Comparison of ENCODE assay signal across 29 cellular contexts in the genomic region with DNA sequence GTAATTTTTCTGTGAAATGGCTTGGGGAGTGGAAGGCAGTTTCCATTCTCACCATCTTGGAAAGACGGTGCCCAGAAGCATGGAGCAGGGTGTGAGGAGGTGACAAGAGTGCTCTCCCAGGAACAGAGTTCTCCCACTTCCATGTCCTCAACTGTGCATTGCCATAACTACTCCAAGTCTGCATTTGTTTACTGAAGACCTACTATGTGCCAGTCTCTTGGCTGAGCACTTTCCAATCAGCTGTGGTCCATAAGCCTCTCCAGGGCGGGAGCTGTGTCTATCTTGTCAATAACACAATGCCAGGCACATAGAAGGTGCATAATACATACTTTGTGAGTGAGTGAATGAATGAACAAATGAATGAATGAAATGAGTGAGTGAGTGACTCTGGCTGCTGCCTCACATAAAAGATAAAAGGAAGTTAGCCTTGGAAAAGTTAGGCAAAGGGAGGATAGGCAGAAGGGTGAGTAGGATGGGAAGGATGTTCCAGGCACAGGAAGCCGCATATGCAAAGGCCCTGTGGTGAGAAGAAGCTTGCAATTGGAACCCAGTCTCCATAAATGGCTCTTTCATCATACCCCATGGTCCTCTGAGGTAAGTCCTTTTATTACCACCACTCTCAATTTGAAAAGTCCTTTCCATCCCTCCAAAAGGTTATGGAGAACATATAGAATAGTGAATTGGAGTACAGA.
"Had no signal": no experiment of that assay in that cellular context is flagged by ENCODE, and none has a peak within 500 bp of the region (broad histone marks: within the 10 kb centered on the region; RNA-seq: fewer than 3 reads in every experiment).

No MANE protein-coding gene starts in this region.

- H3K4me1 ChIP-seq: ascending aorta had no signal

- H3K4me3 Mint-ChIP-seq: activated CD4-positive, alpha-beta memory T cell treated with anti-CD3 and anti-CD28 coated beads, Interleukin-2, amount 10 ng/mL, durations not matched to agents 7 days and 5 days; activated CD4-positive, alpha-beta T cell treated with anti-CD3 and anti-CD28 coated beads, Interleukin-2, amount 10 ng/mL, durations not matched to agents 7 days and 5 days; activated naive CD4-positive, alpha-beta T cell treated with anti-CD3 and anti-CD28 coated beads, Interleukin-2, amount 10 ng/mL, durations not matched to agents 7 days and 5 days; activated naive CD8-positive, alpha-beta T cell treated with anti-CD3 and anti-CD28 coated beads, Interleukin-2, amount 10 ng/mL, durations not matched to agents 7 days and 5 days; activated T-cell treated with anti-CD3 and anti-CD28 coated beads, Interleukin-2, amount 50 U/mL, for 24 hours; activated T-cell treated with anti-CD3 and anti-CD28 coated beads, Interleukin-2, amount 50 U/mL, for 72 hours; effector memory CD8-positive, alpha-beta T cell; WTC11 had no signal

- H3K27ac Mint-ChIP-seq: activated CD4-positive, alpha-beta memory T cell treated with anti-CD3 and anti-CD28 coated beads, Interleukin-2, amount 10 ng/mL, durations not matched to agents 7 days and 5 days; activated CD4-positive, alpha-beta T cell treated with anti-CD3 and anti-CD28 coated beads, Interleukin-2, amount 10 ng/mL, durations not matched to agents 7 days and 5 days; activated naive CD4-positive, alpha-beta T cell treated with anti-CD3 and anti-CD28 coated beads, Interleukin-2, amount 10 ng/mL, durations not matched to agents 7 days and 5 days; activated naive CD4-positive, alpha-beta T cell treated with anti-CD3 and anti-CD28 coated beads, Interleukin-2, amount 50 U/mL, for 72 hours; activated naive CD8-positive, alpha-beta T cell treated with anti-CD3 and anti-CD28 coated beads, Interleukin-2, amount 10 ng/mL, durations not matched to agents 7 days and 5 days; activated T-cell treated with anti-CD3 and anti-CD28 coated beads, Interleukin-2, amount 50 U/mL, for 24 hours; activated T-cell treated with anti-CD3 and anti-CD28 coated beads, Interleukin-2, amount 50 U/mL, for 72 hours; effector memory CD8-positive, alpha-beta T cell; WTC11 had no signal

- H3K9me3 ChIP-seq: ascending aorta had no signal

- H3K36me3 Mint-ChIP-seq: activated naive CD4-positive, alpha-beta T cell treated with anti-CD3 and anti-CD28 coated beads, Interleukin-2, amount 10 ng/mL, durations not matched to agents 7 days and 5 days; activated naive CD4-positive, alpha-beta T cell treated with anti-CD3 and anti-CD28 coated beads, Interleukin-2, amount 50 U/mL, for 72 hours; activated naive CD8-positive, alpha-beta T cell treated with anti-CD3 and anti-CD28 coated beads, Interleukin-2, amount 10 ng/mL, durations not matched to agents 7 days and 5 days; brain; WTC11 had no signal

- H3K36me3 ChIP-seq: ascending aorta had no signal

- H3K27me3 ChIP-seq: ascending aorta had no signal

- DNase-seq: activated CD4-positive, alpha-beta memory T cell treated with anti-CD3 and anti-CD28 coated beads, Interleukin-2, amount 10 ng/mL, durations not matched to agents 7 days and 5 days; activated CD4-positive, alpha-beta T cell treated with anti-CD3 and anti-CD28 coated beads for 1 hour; activated CD4-positive, alpha-beta T cell treated with anti-CD3 and anti-CD28 coated beads for 4 hours; activated CD4-positive, alpha-beta T cell treated with anti-CD3 and anti-CD28 coated beads, Interleukin-2, amount 10 ng/mL, durations not matched to agents 7 days and 5 days; activated CD4-positive, alpha-beta T cell treated with anti-CD3 and anti-CD28 coated beads, Interleukin-2, amount 50 U/mL, for 4 hours; activated CD8-positive, alpha-beta memory T cell treated with anti-CD3 and anti-CD28 coated beads, Interleukin-2, amount 50 U/mL, for 48 hours; activated gamma-delta T cell; activated naive CD4-positive, alpha-beta T cell; activated naive CD4-positive, alpha-beta T cell treated with anti-CD3 and anti-CD28 coated beads, Interleukin-2, amount 10 ng/mL, durations not matched to agents 7 days and 5 days; activated naive CD8-positive, alpha-beta T cell treated with anti-CD3 and anti-CD28 coated beads, Interleukin-2, amount 10 ng/mL, durations not matched to agents 7 days and 5 days; activated T-cell treated with anti-CD3 and anti-CD28 coated beads for 4 hours; activated T-cell treated with anti-CD3 and anti-CD28 coated beads, Interleukin-2, amount 50 U/mL, for 24 hours; activated T-cell treated with anti-CD3 and anti-CD28 coated beads, Interleukin-2, amount 50 U/mL, for 72 hours; cortex of kidney; dermis blood vessel endothelial cell; effector CD4-positive, alpha-beta T cell; effector memory CD8-positive, alpha-beta T cell; foreskin fibroblast; T-helper 2 cell had no signal

- H3K27me3 Mint-ChIP-seq: activated CD4-positive, alpha-beta T cell treated with anti-CD3 and anti-CD28 coated beads, Interleukin-2, amount 10 ng/mL, durations not matched to agents 7 days and 5 days; activated naive CD8-positive, alpha-beta T cell treated with anti-CD3 and anti-CD28 coated beads, Interleukin-2, amount 10 ng/mL, durations not matched to agents 7 days and 5 days had no signal

- H3K27ac ChIP-seq: ascending aorta, VCaP had no signal

- FAIRE-seq: colon, endometrium, frontal cortex, TTC549 had no signal

- H3K4me3 ChIP-seq: ascending aorta had no signal

- H3K9me3 Mint-ChIP-seq: activated naive CD8-positive, alpha-beta T cell treated with anti-CD3 and anti-CD28 coated beads, Interleukin-2, amount 10 ng/mL, durations not matched to agents 7 days and 5 days; activated T-cell treated with anti-CD3 and anti-CD28 coated beads, Interleukin-2, amount 50 U/mL, for 24 hours; effector memory CD8-positive, alpha-beta T cell had no signal

- ATAC-seq: activated naive CD4-positive, alpha-beta T cell treated with anti-CD3 and anti-CD28 coated beads, Interleukin-2, amount 50 U/mL, for 72 hours; activated T-cell treated with anti-CD3 and anti-CD28 coated beads, Interleukin-2, amount 50 U/mL, for 72 hours; effector memory CD8-positive, alpha-beta T cell; esophagus mucosa; WTC11 had no signal

- H3K4me1 Mint-ChIP-seq: activated CD4-positive, alpha-beta memory T cell treated with anti-CD3 and anti-CD28 coated beads, Interleukin-2, amount 10 ng/mL, durations not matched to agents 7 days and 5 days; activated CD4-positive, alpha-beta T cell treated with anti-CD3 and anti-CD28 coated beads, Interleukin-2, amount 10 ng/mL, durations not matched to agents 7 days and 5 days; activated naive CD4-positive, alpha-beta T cell treated with anti-CD3 and anti-CD28 coated beads, Interleukin-2, amount 10 ng/mL, durations not matched to agents 7 days and 5 days; WTC11 had no signal
